ENCODE assay signal across 10 cellular contexts in genomic region chr15:31306426-31307269, GRCh38. TPM values are rescaled to one million over a fixed set of nuclear protein-coding genes. Genes with fewer than 3 reads are reported as not detected.
DNase-seq lines count a peak whose midpoint lies in the region; ATAC-seq and TF ChIP-seq lines count a peak whose summit lies in the region.
"Had no signal": no experiment of that assay in that cellular context is flagged by ENCODE, and none has a peak within 500 bp of the region (broad histone marks: within the 10 kb centered on the region; RNA-seq: fewer than 3 reads in every experiment).

No MANE protein-coding gene starts in this region.

- H3K4me1 Mint-ChIP-seq in activated CD8-positive, alpha-beta memory T cell treated with anti-CD3 and anti-CD28 coated beads, Interleukin-2, amount 10 ng/mL, durations not matched to agents 7 days and 5 days: peaks cover 15% of the 10 kb centered on the region

- no peaks in the 10 kb centered on the region for H3K36me3 ChIP-seq in upper lobe of right lung

- H3K36me3 Mint-ChIP-seq in activated CD8-positive, alpha-beta memory T cell treated with anti-CD3 and anti-CD28 coated beads, Interleukin-2, amount 10 ng/mL, durations not matched to agents 7 days and 5 days: no peaks in the 10 kb centered on the region

- peaks cover 6% of the 10 kb centered on the region for H3K27me3 ChIP-seq in upper lobe of right lung

- H3K9me3 Mint-ChIP-seq in activated CD8-positive, alpha-beta memory T cell treated with anti-CD3 and anti-CD28 coated beads, Interleukin-2, amount 10 ng/mL, durations not matched to agents 7 days and 5 days (ENCODE audit: low read depth): no peaks in the 10 kb centered on the region

- no peak for ATAC-seq in activated CD8-positive, alpha-beta memory T cell treated with anti-CD3 and anti-CD28 coated beads, Interleukin-2, amount 10 ng/mL, durations not matched to agents 7 days and 5 days
- ATAC-seq in upper lobe of right lung: no peak
- ATAC-seq in HG02759 (IDR thresholded peaks at IDR 0.05; ENCODE audit: unreplicated experiment): no peak

- H3K27ac ChIP-seq in upper lobe of right lung: no peak overlapping the region

- CTCF ChIA-PET in activated CD8-positive, alpha-beta memory T cell treated with anti-CD3 and anti-CD28 coated beads, Interleukin-2, amount 10 ng/mL, durations not matched to agents 7 days and 5 days (lab: Charles Lee): interaction anchor here (0.6 to 1.2 kb wide), 2 partner anchors 15 to 184 kb away, joined by 3 read pairs; no protein-coding TSS in a partner anchor

- H3K9me3 ChIP-seq in upper lobe of right lung: no peaks in the 10 kb centered on the region

- no peak overlapping the region for H3K27ac Mint-ChIP-seq in activated CD8-positive, alpha-beta memory T cell treated with anti-CD3 and anti-CD28 coated beads, Interleukin-2, amount 10 ng/mL, durations not matched to agents 7 days and 5 days

- peaks cover 4% of the 10 kb centered on the region for H3K27me3 Mint-ChIP-seq in activated CD8-positive, alpha-beta memory T cell treated with anti-CD3 and anti-CD28 coated beads, Interleukin-2, amount 10 ng/mL, durations not matched to agents 7 days and 5 days

- H3K4me3 Mint-ChIP-seq in activated CD8-positive, alpha-beta memory T cell treated with anti-CD3 and anti-CD28 coated beads, Interleukin-2, amount 10 ng/mL, durations not matched to agents 7 days and 5 days: no peak overlapping the region

- H3K4me3 ChIP-seq in upper lobe of right lung: no peak overlapping the region

- intact Hi-C loops in upper lobe of right lung (cut with DNase I): loop anchor here (10.0 kb wide), 1 partner anchor 52 kb away; no protein-coding TSS in a partner anchor

- DNase-seq in activated CD8-positive, alpha-beta memory T cell treated with anti-CD3 and anti-CD28 coated beads for 24 hours: peak; percentile 53
- no peak for DNase-seq in activated CD8-positive, alpha-beta memory T cell treated with anti-CD3 and anti-CD28 coated beads, Interleukin-2, amount 10 ng/mL, durations not matched to agents 7 days and 5 days
- DNase-seq in anterior cingulate cortex (lab: John Stamatoyannopoulos, UW) (peak in 56 of 58 donors; percentile 46 to 97 (median 87)), inferior parietal cortex (ENCODE audit: extremely low spot score) (peak; percentile 81), upper lobe of right lung (peak; percentile 61), NCI-H1048 (lab: John Stamatoyannopoulos, UW) (no peak), GF-D8 (lab: John Stamatoyannopoulos, UW) (no peak)
- DNase-seq: activated CD4-positive, alpha-beta T cell treated with anti-CD3 and anti-CD28 coated beads for 48 hours; effector memory CD4-positive, alpha-beta T cell had no signal

- no peak for TF ChIP-seq CTCF in upper lobe of right lung (IDR thresholded peaks at IDR 0.05)

- H3K4me1 ChIP-seq in upper lobe of right lung: peaks cover 12% of the 10 kb centered on the region

RNA-seq across cellular contexts. Expression of gene KLF13, which starts 20.0 kb away (rescaled TPM):
- total RNA-seq in activated CD8-positive, alpha-beta memory T cell treated with anti-CD3 and anti-CD28 coated beads, Interleukin-2, amount 10 ng/mL, durations not matched to agents 7 days and 5 days: 100 to 1,000 TPM; 163 to 206 TPM
- 176 TPM for total RNA-seq in upper lobe of right lung

Comparison
In these comparisons a context has a peak if more than half of its experiments do, and no peak if none do; other contexts are left out.
1. DNase-seq: peak in activated CD8-positive, alpha-beta memory T cell treated with anti-CD3 and anti-CD28 coated beads for 24 hours (single experiment), anterior cingulate cortex (56 of 58), inferior parietal cortex (single experiment) and upper lobe of right lung (single experiment); none in activated CD8-positive, alpha-beta memory T cell treated with anti-CD3 and anti-CD28 coated beads, Interleukin-2, amount 10 ng/mL, durations not matched to agents 7 days and 5 days (single experiment), NCI-H1048 (single experiment) and GF-D8 (single experiment).